ENCODE assay signal across 18 cellular contexts in the genomic region with DNA sequence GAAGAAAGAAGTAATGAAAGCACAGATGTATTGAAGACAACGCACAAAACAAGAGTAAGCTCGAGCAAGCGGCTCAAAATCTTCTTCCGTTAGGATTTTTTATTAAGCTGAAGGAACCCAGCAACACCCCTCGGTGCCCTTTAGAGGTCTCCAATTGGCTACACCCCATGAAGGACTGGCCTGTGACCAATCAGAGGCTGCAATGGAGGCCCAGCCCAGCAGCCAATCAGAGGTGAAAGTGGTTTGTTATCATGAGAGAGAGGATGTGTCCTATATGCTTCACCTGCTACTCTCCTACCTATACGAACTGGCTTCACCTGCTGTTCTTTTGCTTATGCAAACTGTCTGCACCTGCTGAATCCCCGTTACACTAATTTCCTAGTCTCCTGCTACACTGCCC.
"Had no signal": no experiment of that assay in that cellular context is flagged by ENCODE, and none has a peak within 500 bp of the region (broad histone marks: within the 10 kb centered on the region; RNA-seq: fewer than 3 reads in every experiment).

No MANE protein-coding gene starts in this region.

- DNase-seq: activated CD4-positive, alpha-beta T cell treated with anti-CD3 and anti-CD28 coated beads for 4 hours; activated CD8-positive, alpha-beta memory T cell treated with anti-CD3 and anti-CD28 coated beads, Interleukin-2, amount 50 U/mL, for 4 hours; activated CD8-positive, alpha-beta T cell treated with anti-CD3 and anti-CD28 coated beads for 36 hours; activated effector memory CD4-positive, alpha-beta T cell treated with anti-CD3 and anti-CD28 coated beads, Interleukin-2, amount 50 U/mL, for 16 hours; activated T-cell treated with anti-CD3 and anti-CD28 coated beads, Interleukin-2, amount 50 U/mL, for 48 hours; amniotic stem cell; left colon; nephron progenitor cell; occipital lobe; stimulated activated CD4-positive, alpha-beta T cell treated with anti-CD3 and anti-CD28 coated beads, Interleukin-15, amount 100 ng/mL, for 24 hours; stimulated activated CD4-positive, alpha-beta T cell treated with anti-CD3 and anti-CD28 coated beads, Interleukin-4, amount 100 ng/mL, for 1 hour; stimulated activated naive B cell treated with anti-CD40 and anti-IgM and Interleukin-4, amounts not matched to agents 10 μg/mL and 1 μg/mL and 100 μg/mL, for 72 hours; tibial artery; uterus had no signal

- H3K36me3 Mint-ChIP-seq: activated naive CD4-positive, alpha-beta T cell treated with anti-CD3 and anti-CD28 coated beads, Interleukin-2, amount 50 U/mL, for 72 hours; stimulated activated naive B cell treated with anti-CD40 and anti-IgM and Interleukin-4, amounts not matched to agents 10 μg/mL and 1 μg/mL and 100 μg/mL, for 72 hours had no signal

- H3K36me3 ChIP-seq: tibial artery, uterus had no signal

- H3K4me1 ChIP-seq: tibial artery, uterus had no signal

- H3K27ac ChIP-seq: tibial artery, uterus had no signal

- H3K4me3 ChIP-seq: lung, tibial artery, uterus had no signal

- H3K27me3 Mint-ChIP-seq: activated CD8-positive, alpha-beta T cell treated with anti-CD3 and anti-CD28 coated beads for 36 hours; stimulated activated naive B cell treated with anti-CD40 and anti-IgM and Interleukin-4, amounts not matched to agents 10 μg/mL and 1 μg/mL and 100 μg/mL, for 72 hours had no signal

- H3K4me3 Mint-ChIP-seq: activated CD8-positive, alpha-beta T cell treated with anti-CD3 and anti-CD28 coated beads for 36 hours; mesothelial cell of epicardium; nephron progenitor cell; stimulated activated naive B cell treated with anti-CD40 and anti-IgM and Interleukin-4, amounts not matched to agents 10 μg/mL and 1 μg/mL and 100 μg/mL, for 72 hours had no signal

- H3K4me1 Mint-ChIP-seq: stimulated activated naive B cell treated with anti-CD40 and anti-IgM and Interleukin-4, amounts not matched to agents 10 μg/mL and 1 μg/mL and 100 μg/mL, for 72 hours had no signal

- H3K9me3 Mint-ChIP-seq: activated CD8-positive, alpha-beta T cell treated with anti-CD3 and anti-CD28 coated beads for 36 hours; nephron progenitor cell; stimulated activated naive B cell treated with anti-CD40 and anti-IgM and Interleukin-4, amounts not matched to agents 10 μg/mL and 1 μg/mL and 100 μg/mL, for 72 hours had no signal

- H3K27me3 ChIP-seq: tibial artery, uterus had no signal

- ATAC-seq: activated CD8-positive, alpha-beta T cell treated with anti-CD3 and anti-CD28 coated beads for 36 hours; activated naive CD4-positive, alpha-beta T cell treated with anti-CD3 and anti-CD28 coated beads, Interleukin-2, amount 50 U/mL, for 72 hours; esophagus mucosa; left colon; stimulated activated naive B cell treated with anti-CD40 and anti-IgM and Interleukin-4, amounts not matched to agents 10 μg/mL and 1 μg/mL and 100 μg/mL, for 72 hours had no signal

- H3K9me3 ChIP-seq: tibial artery, uterus had no signal

- H3K27ac Mint-ChIP-seq: activated CD8-positive, alpha-beta T cell treated with anti-CD3 and anti-CD28 coated beads for 36 hours; activated naive CD4-positive, alpha-beta T cell treated with anti-CD3 and anti-CD28 coated beads, Interleukin-2, amount 50 U/mL, for 72 hours; mesothelial cell of epicardium; nephron progenitor cell; stimulated activated naive B cell treated with anti-CD40 and anti-IgM and Interleukin-4, amounts not matched to agents 10 μg/mL and 1 μg/mL and 100 μg/mL, for 72 hours had no signal
